In genomic region chr6:24867104-24867703, GRCh38 we compare ENCODE assay signal across 17 cellular contexts.
A peak's percentile ranks its signal among the peaks of the same experiment; 100 is the strongest.
DNase-seq lines count a peak whose midpoint lies in the region; ATAC-seq and TF ChIP-seq lines count a peak whose summit lies in the region.
"Had no signal": no experiment of that assay in that cellular context is flagged by ENCODE, and none has a peak within 500 bp of the region (broad histone marks: within the 10 kb centered on the region; RNA-seq: fewer than 3 reads in every experiment).

No MANE protein-coding gene starts in this region.

- CTCF ChIA-PET in CD8-positive, alpha-beta T cell (lab: Charles Lee): interaction anchor here (0.7 to 2.8 kb wide), 7 partner anchors 11 to 204 kb away, joined by 3 to 13 read pairs (median 4); no protein-coding TSS in a partner anchor

- no peaks in the 10 kb centered on the region for H3K27me3 Mint-ChIP-seq in CD8-positive, alpha-beta T cell (ENCODE audit: low read depth)
- H3K27me3 Mint-ChIP-seq in activated naive CD8-positive, alpha-beta T cell treated with anti-CD3 and anti-CD28 coated beads for 36 hours: no peaks in the 10 kb centered on the region
- H3K27me3 Mint-ChIP-seq in natural killer cell treated with Interleukin-12 subunit alpha and Interleukin-12 subunit beta and Interleukin-15 and Interleukin-18, amount 100 ng/mL, for 72 hours: no peaks in the 10 kb centered on the region

- no peak for DNase-seq in CD8-positive, alpha-beta T cell
- DNase-seq in activated naive CD8-positive, alpha-beta T cell treated with anti-CD3 and anti-CD28 coated beads for 36 hours: no peak
- DNase-seq in natural killer cell treated with Interleukin-12 subunit alpha and Interleukin-12 subunit beta and Interleukin-15 and Interleukin-18, amount 100 ng/mL, for 72 hours (ENCODE audit: low spot score): no peak
- no peak for DNase-seq in ascending aorta (ENCODE audit: low spot score in 2 of 2)
- DNase-seq in NK-92 (lab: John Stamatoyannopoulos, UW; ENCODE audit: unreplicated experiment): no peak
- DNase-seq in KBM-7: no peak
- DNase-seq: activated effector memory CD4-positive, alpha-beta T cell treated with anti-CD3 and anti-CD28 coated beads, Interleukin-2, amount 50 U/mL, for 16 hours; HCEC 1CT; heart left ventricle; NCI-H1417 treated with DMSO at 0.1 percent for 48 hours; NCI-H524 treated with DMSO at 0.1 percent for 48 hours; pancreas; right lobe of liver; transverse colon had no signal

- intact Hi-C loops in CD8-positive, alpha-beta T cell (cut with DNase I, micrococcal nuclease): loop anchor here in 1 of 2 experiments (2.0 kb wide), 1 partner anchor 16 kb away; no protein-coding TSS in a partner anchor
- intact Hi-C loops in ascending aorta (cut with DNase I): no loop called here

- in situ Hi-C loops in KBM-7 (cut with MboI; ENCODE audit: low pct_unique_long_range_greater_than_20kb, low sequenced_read_pairs): no loop called here

- no peaks in the 10 kb centered on the region for H3K9me3 ChIP-seq in CD8-positive, alpha-beta T cell (ENCODE audit: low read length)
- H3K9me3 ChIP-seq in ascending aorta: no peaks in the 10 kb centered on the region
- H3K9me3 ChIP-seq: heart left ventricle, pancreas, right lobe of liver, transverse colon had no signal

- POLR2A ChIA-PET in CD8-positive, alpha-beta T cell (lab: Charles Lee): interaction anchor here (1.0 to 3.0 kb wide), 6 partner anchors 16 to 151 kb away, joined by 3 to 8 read pairs (median 4); no protein-coding TSS in a partner anchor

- no peak for TF ChIP-seq CTCF in CD8-positive, alpha-beta T cell (IDR thresholded peaks at IDR 0.05)
- TF ChIP-seq CTCF in GM12873 (IDR thresholded peaks at IDR 0.05; ENCODE audit: insufficient read depth, low read depth, low read length, missing control alignments): peak; percentile 34
- TF ChIP-seq CTCF in ascending aorta (IDR thresholded peaks at IDR 0.05): no peak

- H3K27ac Mint-ChIP-seq in CD8-positive, alpha-beta T cell: peak overlapping the region; percentile 90
- peak overlapping the region; percentile 76 for H3K27ac Mint-ChIP-seq in activated naive CD8-positive, alpha-beta T cell treated with anti-CD3 and anti-CD28 coated beads for 36 hours
- peak overlapping the region; percentile 55 to 83 for H3K27ac Mint-ChIP-seq in natural killer cell treated with Interleukin-12 subunit alpha and Interleukin-12 subunit beta and Interleukin-15 and Interleukin-18, amount 100 ng/mL, for 72 hours

- H3K36me3 ChIP-seq in CD8-positive, alpha-beta T cell (ENCODE audit: insufficient read depth, low read length): peaks cover 75% of the 10 kb centered on the region
- H3K36me3 ChIP-seq in ascending aorta: no peaks in the 10 kb centered on the region
- H3K36me3 ChIP-seq: pancreas, right lobe of liver, transverse colon had no signal

- peaks cover 68% of the 10 kb centered on the region for H3K4me1 ChIP-seq in CD8-positive, alpha-beta T cell (ENCODE audit: insufficient read depth, low read length)
- H3K4me1 ChIP-seq in ascending aorta: no peaks in the 10 kb centered on the region
- H3K4me1 ChIP-seq: pancreas, right lobe of liver, transverse colon had no signal

- ATAC-seq in CD8-positive, alpha-beta T cell: no peak
- ATAC-seq in natural killer cell treated with Interleukin-12 subunit alpha and Interleukin-12 subunit beta and Interleukin-15 and Interleukin-18, amount 100 ng/mL, for 72 hours: peak; percentile 48 to 65
- ATAC-seq: heart left ventricle, HepG2, pancreas, right lobe of liver, Right ventricle myocardium inferior had no signal

- H3K27ac ChIP-seq in CD8-positive, alpha-beta T cell (ENCODE audit: low read depth, low read length): peak overlapping the region; percentile 6
- no peak overlapping the region for H3K27ac ChIP-seq in ascending aorta
- H3K27ac ChIP-seq: heart left ventricle, pancreas, right lobe of liver, transverse colon had no signal

- H3K36me3 Mint-ChIP-seq in CD8-positive, alpha-beta T cell: peaks cover 92% of the 10 kb centered on the region
- peaks cover 54% of the 10 kb centered on the region for H3K36me3 Mint-ChIP-seq in activated naive CD8-positive, alpha-beta T cell treated with anti-CD3 and anti-CD28 coated beads for 36 hours
- peaks cover 16% of the 10 kb centered on the region for H3K36me3 Mint-ChIP-seq in natural killer cell treated with Interleukin-12 subunit alpha and Interleukin-12 subunit beta and Interleukin-15 and Interleukin-18, amount 100 ng/mL, for 72 hours

- H3K4me3 ChIP-seq in CD8-positive, alpha-beta T cell (ENCODE audit: low read depth, low read length): no peak overlapping the region
- no peak overlapping the region for H3K4me3 ChIP-seq in ascending aorta
- H3K4me3 ChIP-seq: heart left ventricle, pancreas, right lobe of liver, transverse colon had no signal

- H3K4me3 Mint-ChIP-seq in CD8-positive, alpha-beta T cell: no peak overlapping the region
- H3K4me3 Mint-ChIP-seq in activated naive CD8-positive, alpha-beta T cell treated with anti-CD3 and anti-CD28 coated beads for 36 hours: no peak overlapping the region
- no peak overlapping the region for H3K4me3 Mint-ChIP-seq in natural killer cell treated with Interleukin-12 subunit alpha and Interleukin-12 subunit beta and Interleukin-15 and Interleukin-18, amount 100 ng/mL, for 72 hours

- H3K4me1 Mint-ChIP-seq in CD8-positive, alpha-beta T cell (ENCODE audit: low read depth): peaks cover 69% of the 10 kb centered on the region
- H3K4me1 Mint-ChIP-seq in activated naive CD8-positive, alpha-beta T cell treated with anti-CD3 and anti-CD28 coated beads for 36 hours: peaks cover 56% of the 10 kb centered on the region
- peaks cover 20 to 27% of the 10 kb centered on the region in 2 donors for H3K4me1 Mint-ChIP-seq in natural killer cell treated with Interleukin-12 subunit alpha and Interleukin-12 subunit beta and Interleukin-15 and Interleukin-18, amount 100 ng/mL, for 72 hours (ENCODE audit: low read depth in 2 of 2)

- no peaks in the 10 kb centered on the region for H3K27me3 ChIP-seq in CD8-positive, alpha-beta T cell (ENCODE audit: insufficient read depth, low read length)
- H3K27me3 ChIP-seq in ascending aorta: no peaks in the 10 kb centered on the region
- H3K27me3 ChIP-seq: heart left ventricle, right lobe of liver, transverse colon had no signal

- H3K9me3 Mint-ChIP-seq in CD8-positive, alpha-beta T cell: no peaks in the 10 kb centered on the region
- peaks cover 2% of the 10 kb centered on the region for H3K9me3 Mint-ChIP-seq in activated naive CD8-positive, alpha-beta T cell treated with anti-CD3 and anti-CD28 coated beads for 36 hours
- peaks cover 4% of the 10 kb centered on the region for H3K9me3 Mint-ChIP-seq in natural killer cell treated with Interleukin-12 subunit alpha and Interleukin-12 subunit beta and Interleukin-15 and Interleukin-18, amount 100 ng/mL, for 72 hours
